Comparison of ENCODE assay signal across 1 cellular context in genomic region chr15:101017041-101017754, GRCh38.
TF ChIP-seq lines count a peak whose summit lies in the region.

No MANE protein-coding gene starts in this region.

TF ChIP-seq in GM12878, 131 proteins besides CTCF, POLR2A, EP300 and RAD21 (continued from another document):
- TF ChIP-seq ATF2 (IDR thresholded peaks at IDR 0.05; ENCODE audit: low read length) (no peak), TARDBP (IDR thresholded peaks at IDR 0.05; ENCODE audit: borderline replicate concordance) (no peak), RFX5 (IDR thresholded peaks at IDR 0.05; ENCODE audit: low read depth, low read length) (no peak)
